In the genomic region with DNA sequence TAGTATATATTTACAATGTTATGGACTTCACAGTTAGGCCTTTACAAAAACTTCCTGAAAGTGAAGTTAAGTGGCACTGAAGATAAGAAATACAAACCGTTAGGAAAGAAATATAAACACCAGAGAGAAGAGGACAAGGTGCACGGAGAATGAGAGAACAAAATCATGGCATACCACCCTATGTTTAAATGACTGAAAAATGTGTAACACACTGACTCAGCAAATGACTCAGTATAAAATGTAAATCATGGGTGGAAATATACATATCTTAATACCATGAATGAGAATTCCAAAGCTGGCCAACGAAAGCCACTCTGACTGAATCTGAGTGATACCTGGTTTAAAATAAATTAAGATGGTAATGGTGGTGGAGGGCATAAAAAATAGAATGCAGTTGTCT, we compare ENCODE assay signal across 23 cellular contexts.
A peak's percentile ranks its signal among the peaks of the same experiment; 100 is the strongest.
DNase-seq lines count a peak whose midpoint lies in the region; ATAC-seq, FAIRE-seq and TF ChIP-seq lines count a peak whose summit lies in the region.
"Had no signal": no experiment of that assay in that cellular context is flagged by ENCODE, and none has a peak within 500 bp of the region (broad histone marks: within the 10 kb centered on the region; RNA-seq: fewer than 3 reads in every experiment).

No MANE protein-coding gene starts in this region.

- no peak for FAIRE-seq in bronchial epithelial cell (lab: Jason Lieb, UNC)
- FAIRE-seq: GM12891 had no signal

- H3K4me3 ChIP-seq in bronchial epithelial cell (ENCODE audit: low read depth, low read length), result no peak overlapping the region
- H3K4me3 ChIP-seq: sigmoid colon had no signal

- TF ChIP-seq CTCF in bronchial epithelial cell (IDR thresholded peaks at IDR 0.05; ENCODE audit: insufficient read depth, low read length, severe bottlenecking), result no peak

- no peak for ATAC-seq in GM18519 (IDR thresholded peaks at IDR 0.05; ENCODE audit: low FRiP score, unreplicated experiment)

- no peaks in the 10 kb centered on the region for H3K27me3 ChIP-seq in bronchial epithelial cell (ENCODE audit: control insufficient read depth, insufficient read depth, low read length)
- H3K27me3 ChIP-seq: sigmoid colon had no signal

- no peaks in the 10 kb centered on the region for H3K36me3 ChIP-seq in bronchial epithelial cell (ENCODE audit: control insufficient read depth, insufficient read depth, low read length)
- H3K36me3 ChIP-seq: sigmoid colon, WERI-Rb-1 had no signal

- peak; percentile 54 for DNase-seq in Daoy (ENCODE audit: low read depth)
- DNase-seq in RKO (ENCODE audit: low spot score), result peak; percentile 46
- DNase-seq in bronchial epithelial cell (ENCODE audit: low read depth), result peak; percentile 87
- peak; percentile 77 for DNase-seq in iris pigment epithelial cell (ENCODE audit: low read depth)
- DNase-seq in HPDE6-E6E7 (ENCODE audit: extremely low spot score), result no peak
- no peak for DNase-seq in NOMO-1 (lab: John Stamatoyannopoulos, UW; ENCODE audit: unreplicated experiment in 2 of 2)
- DNase-seq in activated CD4-positive, alpha-beta T cell treated with anti-CD3 and anti-CD28 coated beads for 48 hours, result no peak
- DNase-seq: activated CD4-positive, alpha-beta memory T cell treated with anti-CD3 and anti-CD28 coated beads, Interleukin-2, amount 10 ng/mL, durations not matched to agents 7 days and 5 days; activated naive CD4-positive, alpha-beta T cell treated with anti-CD3 and anti-CD28 coated beads, Interleukin-2, amount 10 ng/mL, durations not matched to agents 7 days and 5 days; activated T-cell treated with anti-CD3 and anti-CD28 coated beads, Interleukin-2, amount 50 U/mL, for 24 hours; AML-193; Caco-2; effector memory CD4-positive, alpha-beta T cell; NCI-H1048; NCI-H2107; NCI-H748 treated with DMSO at 0.1 percent for 48 hours; RPMI8226; sigmoid colon; stimulated activated CD4-positive, alpha-beta T cell treated with anti-CD3 and anti-CD28 coated beads, Interleukin-4, amount 100 ng/mL, for 24 hours; T-helper 1 cell; WERI-Rb-1 had no signal

Comparison
In these comparisons a context has a peak if more than half of its experiments do, and no peak if none do; other contexts are left out.
1. DNase-seq: peak in Daoy (single experiment), RKO (single experiment), bronchial epithelial cell (single experiment) and iris pigment epithelial cell (single experiment); none in HPDE6-E6E7 (single experiment), NOMO-1 (0 of 2) and activated CD4-positive, alpha-beta T cell treated with anti-CD3 and anti-CD28 coated beads for 48 hours (single experiment).